In genomic region chr22:48718818-48719500, GRCh38 we compare ENCODE assay signal across 24 cellular contexts.
A peak's percentile ranks its signal among the peaks of the same experiment; 100 is the strongest.
DNase-seq lines count a peak whose midpoint lies in the region; TF ChIP-seq lines count a peak whose summit lies in the region.
"Had no signal": no experiment of that assay in that cellular context is flagged by ENCODE, and none has a peak within 500 bp of the region (broad histone marks: within the 10 kb centered on the region; RNA-seq: fewer than 3 reads in every experiment).

No MANE protein-coding gene starts in this region.

- no peak overlapping the region for H3T11ph ChIP-seq in H9 (ENCODE audit: low read length)

- H3K27me3 Mint-ChIP-seq in CD14-positive monocyte (ENCODE audit: low read depth in 3 of 3), result peaks cover 0 to 14% (median 2%) of the 10 kb centered on the region in 3 donors
- no peaks in the 10 kb centered on the region for H3K27me3 Mint-ChIP-seq in H9 (ENCODE audit: low read depth)
- no peaks in the 10 kb centered on the region for H3K27me3 Mint-ChIP-seq in endodermal cell (ENCODE audit: insufficient read depth)
- H3K27me3 Mint-ChIP-seq in progenitor cell of endocrine pancreas, result no peaks in the 10 kb centered on the region

- no peak for TF ChIP-seq CTCF in CD14-positive monocyte (IDR thresholded peaks at IDR 0.05)
- no peak for TF ChIP-seq CTCF in H9 (conservative IDR thresholded peaks at IDR 0.05)
- TF ChIP-seq CTCF in endodermal cell (conservative IDR thresholded peaks at IDR 0.05), result no peak
- no peak for TF ChIP-seq CTCF in progenitor cell of endocrine pancreas (IDR thresholded peaks at IDR 0.05; ENCODE audit: unreplicated experiment)
- no peak for TF ChIP-seq CTCF in breast epithelium (IDR thresholded peaks at IDR 0.05)

- no peaks in the 10 kb centered on the region for H3K36me3 Mint-ChIP-seq in CD14-positive monocyte
- H3K36me3 Mint-ChIP-seq in H9 (ENCODE audit: insufficient read depth in 1 of 3, low read depth in 3 of 3), result peaks cover 11 to 17% (median 13%) of the 10 kb centered on the region in 3 experiments
- H3K36me3 Mint-ChIP-seq in endodermal cell (ENCODE audit: low read depth), result peaks cover 20% of the 10 kb centered on the region
- peaks cover 6% of the 10 kb centered on the region for H3K36me3 Mint-ChIP-seq in progenitor cell of endocrine pancreas (ENCODE audit: insufficient read depth)

- no peak overlapping the region for H2BK5ac ChIP-seq in H9 (ENCODE audit: insufficient read length, low read length)

- H4K91ac ChIP-seq in H9 (ENCODE audit: insufficient read length, low read depth, low read length), result no peak overlapping the region

- H2AFZ ChIP-seq in H9 (ENCODE audit: low read length), result no peak overlapping the region

- H3K9me3 Mint-ChIP-seq in CD14-positive monocyte (peaks cover 0 to 10% (median 4%) of the 10 kb centered on the region in 7 donors), H9 (peaks cover 8 to 10% of the 10 kb centered on the region in 2 experiments; a peak in 4 of 5 replicates), endodermal cell (peaks cover 5% of the 10 kb centered on the region), progenitor cell of endocrine pancreas (ENCODE audit: low read depth) (no peaks in the 10 kb centered on the region)

- H2AK5ac ChIP-seq in H9 (ENCODE audit: insufficient read length, low read length), result no peak overlapping the region

- no peak overlapping the region for H4K8ac ChIP-seq in H9 (replicated peaks; ENCODE audit: insufficient read length, low read depth, low read length)

- H3K79me2 ChIP-seq in H9 (ENCODE audit: insufficient read depth, low read length), result no peaks in the 10 kb centered on the region

- DNase-seq in CD14-positive monocyte (ENCODE audit: low spot score) (peak; percentile 24), H9 (no peak), endodermal cell (peak; percentile 35), progenitor cell of endocrine pancreas (ENCODE audit: low spot score, unreplicated experiment) (no peak), breast epithelium (ENCODE audit: low spot score in 2 of 2) (no peak), pons (ENCODE audit: low spot score) (no peak), NCI-H1417 (lab: John Stamatoyannopoulos, UW) (no peak)
- DNase-seq: ACHN; activated CD4-positive, alpha-beta T cell treated with anti-CD3 and anti-CD28 coated beads for 4 hours; activated gamma-delta T cell; activated T-cell treated with anti-CD3 and anti-CD28 coated beads for 4 hours; DMS79; effector CD8-positive, alpha-beta T cell; erythroblast; foreskin fibroblast; mammary epithelial cell; MG63; NCI-H1417 treated with DMSO at 0.1 percent for 48 hours; NCI-H774; small intestine; stimulated activated CD4-positive, alpha-beta T cell treated with anti-CD3 and anti-CD28 coated beads, Interleukin-1b, Interleukin-23, amount 100 ng/mL, for 48 hours; stomach; thyroid gland had no signal

- H4K20me1 ChIP-seq in H9 (ENCODE audit: control insufficient read depth, insufficient read depth, insufficient read length), result no peaks in the 10 kb centered on the region

- no peak overlapping the region for H4K5ac ChIP-seq in H9 (ENCODE audit: insufficient read length, low read depth, low read length)

- H3K14ac ChIP-seq in H9 (ENCODE audit: insufficient read depth, low read length), result no peak overlapping the region; the same call in 1 of the 2 replicates

- H3K36me3 ChIP-seq in endodermal cell (ENCODE audit: control insufficient read depth, insufficient read depth, low read length) (no peaks in the 10 kb centered on the region), breast epithelium (no peaks in the 10 kb centered on the region)
- H3K36me3 ChIP-seq: heart left ventricle, MG63, stomach, thyroid gland had no signal

- no CpG with 5 or more reads among the region's 22 CpGs for WGBS in H9 (ENCODE audit: extremely low coverage, insufficient read length, low lambda C conversion rate)
- WGBS in endodermal cell (ENCODE audit: insufficient coverage in 1 of 2, insufficient read length in 1 of 2), 2 experiments, result 91 to 95% methylated on average over 15 to 21 of the region's 22 CpGs

- no peak overlapping the region for H3K23ac ChIP-seq in H9 (ENCODE audit: insufficient read length, low read depth, low read length)

- H3K9me3 ChIP-seq in H9 (ENCODE audit: control insufficient read depth, low read depth, low read length) (no peaks in the 10 kb centered on the region), endodermal cell (ENCODE audit: control insufficient read depth, low read length) (peaks cover 6% of the 10 kb centered on the region), breast epithelium (no peaks in the 10 kb centered on the region)
- H3K9me3 ChIP-seq: MG63, thyroid gland had no signal

- H3K27me3 ChIP-seq in H9 (ENCODE audit: insufficient read depth, low read length) (no peaks in the 10 kb centered on the region), endodermal cell (ENCODE audit: control insufficient read depth, insufficient read depth, low read length, poor library complexity, severe bottlenecking) (no peaks in the 10 kb centered on the region), breast epithelium (peaks cover 0 to 5% of the 10 kb centered on the region in 2 donors)
- H3K27me3 ChIP-seq: heart left ventricle, MG63, thyroid gland had no signal

- no peak overlapping the region for H2BK15ac ChIP-seq in H9 (ENCODE audit: low read depth, low read length)

- H3K4me3 Mint-ChIP-seq in CD14-positive monocyte, result peak overlapping the region in 1 of 2 donors; percentile 46
- no peak overlapping the region for H3K4me3 Mint-ChIP-seq in H9
- no peak overlapping the region for H3K4me3 Mint-ChIP-seq in endodermal cell
- no peak overlapping the region for H3K4me3 Mint-ChIP-seq in progenitor cell of endocrine pancreas (ENCODE audit: low read depth)

- H3K4me1 Mint-ChIP-seq in CD14-positive monocyte, result no peaks in the 10 kb centered on the region
- H3K4me1 Mint-ChIP-seq in H9, result peaks cover 14 to 18% of the 10 kb centered on the region in 2 experiments
- H3K4me1 Mint-ChIP-seq in endodermal cell, result peaks cover 2% of the 10 kb centered on the region
- H3K4me1 Mint-ChIP-seq in progenitor cell of endocrine pancreas (ENCODE audit: low read depth), result peaks cover 2% of the 10 kb centered on the region

- no peak overlapping the region for H3K18ac ChIP-seq in H9 (ENCODE audit: insufficient read length, low read depth, low read length)

- H2BK12ac ChIP-seq in H9 (ENCODE audit: insufficient read length, low read depth, low read length), result no peak overlapping the region

- H3K4me1 ChIP-seq in H9 (ENCODE audit: insufficient read depth, low read length) (no peaks in the 10 kb centered on the region), endodermal cell (ENCODE audit: control insufficient read depth, insufficient read depth, low read length) (no peaks in the 10 kb centered on the region), breast epithelium (no peaks in the 10 kb centered on the region)
- H3K4me1 ChIP-seq: heart left ventricle, stomach, thyroid gland had no signal

- H2BK20ac ChIP-seq in H9 (ENCODE audit: low read depth, low read length, poor library complexity, severe bottlenecking), result no peak overlapping the region

- H3K27ac Mint-ChIP-seq in CD14-positive monocyte (no peak overlapping the region), H9 (peak overlapping the region in 2 of 3 experiments; percentile 57 to 59; a peak in 5 of 7 replicates), endodermal cell (peak overlapping the region; percentile 33), progenitor cell of endocrine pancreas (peak overlapping the region; percentile 76)

- no peak overlapping the region for H2BK120ac ChIP-seq in H9 (ENCODE audit: low read depth, low read length, poor library complexity, severe bottlenecking)

- H3K27ac ChIP-seq in H9 (ENCODE audit: insufficient read length, low read depth, low read length) (no peak overlapping the region), endodermal cell (ENCODE audit: low read depth, low read length) (no peak overlapping the region), breast epithelium (no peak overlapping the region)
- H3K27ac ChIP-seq: heart left ventricle, stomach, thyroid gland had no signal

- H3K56ac ChIP-seq in H9 (ENCODE audit: insufficient read length, low read depth, low read length), result no peak overlapping the region

- H3K23me2 ChIP-seq in H9 (ENCODE audit: insufficient read length, low read depth, low read length, poor library complexity, severe bottlenecking), result no peaks in the 10 kb centered on the region

- no peaks in the 10 kb centered on the region for H3K79me1 ChIP-seq in H9 (ENCODE audit: insufficient read depth, low read depth, low read length, poor library complexity, severe bottlenecking)

- intact Hi-C loops in CD14-positive monocyte (cut with micrococcal nuclease), result no loop called here
- intact Hi-C loops in breast epithelium (cut with DNase I; ENCODE audit: low total_unique reads), result loop anchor here (1.0 kb wide), 1 partner anchor 16 kb away; no protein-coding TSS in a partner anchor

- H3K9ac ChIP-seq in H9 (ENCODE audit: extremely low read depth, insufficient read length, low read length), result no peak overlapping the region
- no peak overlapping the region for H3K9ac ChIP-seq in endodermal cell (ENCODE audit: extremely low read depth, low read length, poor library complexity, severe bottlenecking)

- H3K4me3 ChIP-seq in endodermal cell (ENCODE audit: low read length), result no peak overlapping the region
- no peak overlapping the region for H3K4me3 ChIP-seq in breast epithelium
- H3K4me3 ChIP-seq: heart left ventricle, MG63, stomach, thyroid gland had no signal

- no peak for TF ChIP-seq POLR2A in breast epithelium (IDR thresholded peaks at IDR 0.05)

- no peak overlapping the region for H3K4me2 ChIP-seq in H9 (ENCODE audit: insufficient read depth, insufficient read length, low read length)

- H3K4ac ChIP-seq in H9 (ENCODE audit: low read depth, low read length), result no peak overlapping the region

Comparison
In these comparisons a context has a peak if more than half of its experiments do, and no peak if none do; other contexts are left out.
1. DNase-seq: peak in CD14-positive monocyte (single experiment) and endodermal cell (single experiment); none in H9 (single experiment), progenitor cell of endocrine pancreas (single experiment), breast epithelium (0 of 2), pons (single experiment) and NCI-H1417 (0 of 3).
2. H3K27ac Mint-ChIP-seq: peak in H9 (2 of 3), endodermal cell (single experiment) and progenitor cell of endocrine pancreas (single experiment); none in CD14-positive monocyte (0 of 7).